Comparison of ENCODE assay signal across 19 cellular contexts in the genomic region with DNA sequence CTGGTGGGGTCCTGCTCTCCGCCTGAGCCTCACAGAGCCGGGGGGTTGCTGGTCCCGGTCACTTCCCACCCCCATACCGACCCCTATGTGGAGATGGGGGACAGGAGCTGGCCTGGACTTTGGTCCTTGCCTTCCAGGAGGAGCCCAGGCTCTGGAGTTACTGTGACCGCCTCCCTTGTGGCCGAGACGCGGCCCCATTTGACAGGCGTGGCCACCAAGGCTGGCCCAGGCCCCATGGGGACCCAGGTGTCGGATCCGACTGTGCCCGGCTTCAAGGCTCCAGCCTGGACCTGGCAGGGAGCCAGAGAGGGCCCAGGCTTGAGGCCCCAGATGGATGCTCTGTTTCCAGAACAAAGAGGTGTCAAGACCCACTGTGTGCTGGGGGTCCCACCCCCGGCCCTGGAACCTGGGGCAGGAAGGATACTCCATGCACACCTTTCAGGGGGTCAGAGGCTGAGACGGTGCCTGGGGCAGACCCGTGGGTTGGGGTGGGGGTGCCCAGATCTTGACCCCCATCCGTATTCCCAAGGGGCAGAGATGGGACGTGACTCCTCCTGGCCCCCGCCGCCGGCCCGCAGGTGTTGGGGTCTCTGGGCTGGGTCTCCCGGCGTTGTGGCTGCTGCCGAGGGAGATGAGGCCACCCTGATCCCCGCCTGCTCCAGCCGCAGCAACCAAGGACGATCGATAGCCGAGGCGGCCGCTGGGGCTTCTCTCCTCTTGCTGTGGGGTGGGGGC. TPM values are rescaled to one million over a fixed set of nuclear protein-coding genes. Genes with fewer than 3 reads are reported as not detected.
"Had no signal": no experiment of that assay in that cellular context is flagged by ENCODE, and none has a peak within 500 bp of the region (broad histone marks: within the 10 kb centered on the region; RNA-seq: fewer than 3 reads in every experiment).

No MANE protein-coding gene starts in this region.

- ATAC-seq: activated T-cell treated with anti-CD3 and anti-CD28 coated beads, Interleukin-2, amount 50 U/mL, for 72 hours; naive thymus-derived CD8-positive, alpha-beta T cell; sciatic nerve had no signal

- H3K4me2 ChIP-seq: hepatocyte had no signal

- H3K9me3 ChIP-seq: pancreas had no signal

- H3K79me2 ChIP-seq: hepatocyte had no signal

- H3K27ac ChIP-seq: brain microvascular endothelial cell, dorsolateral prefrontal cortex, hepatocyte, pancreas had no signal

- H3K4me3 ChIP-seq: dorsolateral prefrontal cortex, hepatocyte, pancreas had no signal

- DNase-seq: activated CD4-positive, alpha-beta T cell treated with anti-CD3 and anti-CD28 coated beads, Interleukin-2, amount 50 U/mL, for 1 hour; activated CD8-positive, alpha-beta memory T cell treated with anti-CD3 and anti-CD28 coated beads for 24 hours; activated gamma-delta T cell; activated T-cell treated with anti-CD3 and anti-CD28 coated beads, Interleukin-2, amount 50 U/mL, for 72 hours; brain microvascular endothelial cell; central memory CD4-positive, alpha-beta T cell; dorsolateral prefrontal cortex; foreskin fibroblast; naive thymus-derived CD8-positive, alpha-beta T cell; pancreas; stimulated activated CD4-positive, alpha-beta T cell treated with anti-CD3 and anti-CD28 coated beads, Interleukin-4, amount 100 ng/mL, for 4 hours; T1000 had no signal

- H3K36me3 ChIP-seq: brain microvascular endothelial cell, pancreas had no signal

- H2AFZ ChIP-seq: hepatocyte had no signal

- H3K4me1 ChIP-seq: pancreas had no signal

RNA-seq across cellular contexts. Expression of gene ONECUT3, which starts 53.1 kb away (rescaled TPM):
- total RNA-seq: activated T-cell treated with anti-CD3 and anti-CD28 coated beads, Interleukin-2, amount 50 U/mL, for 72 hours; dorsolateral prefrontal cortex; glomerular endothelial cell; lower leg skin; mesenteric fat pad; naive thymus-derived CD8-positive, alpha-beta T cell; pulmonary artery endothelial cell; sciatic nerve; ureter had no signal
